ENCODE assay signal across 9 cellular contexts in the genomic region with DNA sequence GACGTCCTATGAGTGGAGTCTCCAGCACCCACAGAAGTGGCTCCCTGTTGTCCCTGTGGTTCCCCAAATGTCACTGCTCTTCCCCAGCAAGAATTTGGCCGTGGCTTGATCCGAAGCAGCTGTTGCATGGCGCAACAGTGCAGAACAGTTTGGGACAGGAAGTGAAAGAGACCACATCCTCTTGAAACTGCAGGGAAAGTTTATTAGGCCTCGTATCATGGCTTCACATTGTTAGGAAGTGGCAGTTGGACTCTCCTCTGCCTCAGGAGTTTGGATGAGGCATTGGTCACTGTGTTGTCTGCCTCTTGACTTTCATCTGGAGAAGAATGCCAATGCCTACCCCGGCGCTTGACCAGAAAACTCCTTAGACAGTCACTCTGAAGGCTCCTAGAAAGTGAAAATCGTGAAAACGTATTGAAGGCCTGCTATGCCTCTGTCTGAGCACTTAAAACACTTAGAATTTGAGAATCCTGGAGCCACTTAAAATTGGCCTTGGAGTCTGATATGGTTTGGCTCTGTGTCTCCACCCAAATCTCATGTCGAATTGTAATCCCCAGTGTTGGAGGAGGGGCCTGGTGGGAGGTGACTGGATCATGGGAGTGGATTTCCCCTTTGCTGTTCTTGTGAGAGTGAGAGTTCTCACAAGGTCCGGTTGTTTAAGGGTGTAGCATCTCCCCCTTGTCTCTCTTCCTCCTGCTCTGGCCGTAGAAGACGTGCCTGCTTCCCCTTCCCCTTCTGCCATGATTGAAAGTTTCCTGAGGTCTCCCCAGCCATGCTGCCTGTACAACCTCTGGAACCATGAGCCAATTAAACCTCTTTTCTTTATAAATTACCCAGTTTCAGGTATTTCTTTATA.
A peak's percentile ranks its signal among the peaks of the same experiment; 100 is the strongest.
DNase-seq lines count a peak whose midpoint lies in the region; ATAC-seq and TF ChIP-seq lines count a peak whose summit lies in the region.
"Had no signal": no experiment of that assay in that cellular context is flagged by ENCODE, and none has a peak within 500 bp of the region (broad histone marks: within the 10 kb centered on the region; RNA-seq: fewer than 3 reads in every experiment).

No MANE protein-coding gene starts in this region.

- no peak overlapping the region for H3K4ac ChIP-seq in H9 (ENCODE audit: low read depth, low read length)

- H4K91ac ChIP-seq in H9 (ENCODE audit: insufficient read length, low read depth, low read length): no peak overlapping the region

- H2BK20ac ChIP-seq in H9 (ENCODE audit: low read depth, low read length, poor library complexity, severe bottlenecking): no peak overlapping the region

- ATAC-seq in HG03025 (IDR thresholded peaks at IDR 0.05; ENCODE audit: low FRiP score, unreplicated experiment): no peak

- no peak overlapping the region for H3K56ac ChIP-seq in H9 (ENCODE audit: insufficient read length, low read depth, low read length)

- no peaks in the 10 kb centered on the region for H3K27me3 ChIP-seq in H9 (ENCODE audit: insufficient read depth, low read length)
- H3K27me3 ChIP-seq in transverse colon: no peaks in the 10 kb centered on the region

- no peaks in the 10 kb centered on the region for H3K79me1 ChIP-seq in H9 (ENCODE audit: insufficient read depth, low read depth, low read length, poor library complexity, severe bottlenecking)

- H2AFZ ChIP-seq in H9 (ENCODE audit: low read length): no peak overlapping the region

- TF ChIP-seq POLR2A in transverse colon (IDR thresholded peaks at IDR 0.05): no peak

- no peaks in the 10 kb centered on the region for H3K79me2 ChIP-seq in H9 (ENCODE audit: insufficient read depth, low read length)

- H3K27me3 Mint-ChIP-seq in H9 (ENCODE audit: low read depth): no peaks in the 10 kb centered on the region; the same call in 1 of the 2 replicates

- peaks cover 16 to 24% of the 10 kb centered on the region in 2 experiments for H3K4me1 Mint-ChIP-seq in H9

- no peak overlapping the region for H3K4me2 ChIP-seq in H9 (ENCODE audit: insufficient read depth, insufficient read length, low read length)
- H3K4me2 ChIP-seq: KMS-11 had no signal

- H3K4me3 ChIP-seq in transverse colon: no peak overlapping the region
- H3K4me3 ChIP-seq in coronary artery: no peak overlapping the region

- no peak overlapping the region for H2BK120ac ChIP-seq in H9 (ENCODE audit: low read depth, low read length, poor library complexity, severe bottlenecking)

- no peaks in the 10 kb centered on the region for H3K36me3 ChIP-seq in transverse colon

- DNase-seq in GM13977 (ENCODE audit: low spot score) (peak; percentile 62), H9 (no peak), NOMO-1 (lab: John Stamatoyannopoulos, UW; ENCODE audit: unreplicated experiment in 2 of 2) (peak; percentile 93 to 98), germinal center (ENCODE audit: low spot score) (peak; percentile 62), transverse colon (peak; percentile 39), dermis blood vessel endothelial cell (no peak), coronary artery (ENCODE audit: low spot score) (no peak)

- no peak overlapping the region for H3T11ph ChIP-seq in H9 (ENCODE audit: low read length)

- H3K23me2 ChIP-seq in H9 (ENCODE audit: insufficient read length, low read depth, low read length, poor library complexity, severe bottlenecking): no peaks in the 10 kb centered on the region

- H3K9me3 Mint-ChIP-seq in H9: no peaks in the 10 kb centered on the region; a peak in 1 of 5 replicates

- no peaks in the 10 kb centered on the region for H4K20me1 ChIP-seq in H9 (ENCODE audit: control insufficient read depth, insufficient read depth, insufficient read length)

- H4K8ac ChIP-seq in H9 (replicated peaks; ENCODE audit: insufficient read length, low read depth, low read length): no peak overlapping the region

- no peak overlapping the region for H2BK5ac ChIP-seq in H9 (ENCODE audit: insufficient read length, low read length)

- peaks cover 3 to 6% (median 5%) of the 10 kb centered on the region in 3 experiments; a peak in 2 of 7 replicates for H3K36me3 Mint-ChIP-seq in H9 (ENCODE audit: insufficient read depth in 1 of 3, low read depth in 3 of 3)

- no peak overlapping the region for H3K23ac ChIP-seq in H9 (ENCODE audit: insufficient read length, low read depth, low read length)

- no peak overlapping the region for H2BK15ac ChIP-seq in H9 (ENCODE audit: low read depth, low read length)

- H3K27ac ChIP-seq in H9 (ENCODE audit: insufficient read length, low read depth, low read length) (no peak overlapping the region), transverse colon (peak overlapping the region in 3 of 4 donors; percentile 23 to 68 (median 43)), coronary artery (peak overlapping the region in 1 of 2 donors; percentile 63)
- H3K27ac ChIP-seq: KMS-11 had no signal

- no peak overlapping the region for H4K5ac ChIP-seq in H9 (ENCODE audit: insufficient read length, low read depth, low read length)

- H2AK5ac ChIP-seq in H9 (ENCODE audit: insufficient read length, low read length): no peak overlapping the region

- no peak for TF ChIP-seq CTCF in GM13977 (IDR thresholded peaks at IDR 0.05; ENCODE audit: extremely low read depth, insufficient read depth, missing control alignments)
- no peak for TF ChIP-seq CTCF in H9 (conservative IDR thresholded peaks at IDR 0.05)
- no peak for TF ChIP-seq CTCF in transverse colon (IDR thresholded peaks at IDR 0.05)
- TF ChIP-seq CTCF in coronary artery (IDR thresholded peaks at IDR 0.05): no peak

- H3K18ac ChIP-seq in H9 (ENCODE audit: insufficient read length, low read depth, low read length): no peak overlapping the region

- no peak for TF ChIP-seq EP300 in transverse colon (IDR thresholded peaks at IDR 0.05; ENCODE audit: low read depth)

- H3K9ac ChIP-seq in H9 (ENCODE audit: extremely low read depth, insufficient read length, low read length): no peak overlapping the region
- H3K9ac ChIP-seq: KMS-11 had no signal

- no peaks in the 10 kb centered on the region for H3K9me3 ChIP-seq in H9 (ENCODE audit: control insufficient read depth, low read depth, low read length)
- H3K9me3 ChIP-seq in transverse colon: no peaks in the 10 kb centered on the region

- intact Hi-C loops in transverse colon (cut with DNase I; ENCODE audit: low total_unique reads): no loop called here

- no peak overlapping the region for H2BK12ac ChIP-seq in H9 (ENCODE audit: insufficient read length, low read depth, low read length)

- H3K4me3 Mint-ChIP-seq in H9: no peak overlapping the region

- WGBS in H9 (ENCODE audit: extremely low coverage, insufficient read length, low lambda C conversion rate): no CpG with 5 or more reads among the region's 13 CpGs
- 47 to 53% methylated on average over 5 to 13 of the region's 13 CpGs for WGBS in transverse colon (ENCODE audit: low coverage in 1 of 2), 2 donors

- in situ Hi-C loops in GM13977 (cut with MboI; ENCODE audit: low pct_unique_long_range_greater_than_20kb, low sequenced_read_pairs, unreplicated experiment) (no loop called here), transverse colon (cut with MboI; ENCODE audit: low pct_ligation_motif_present in 1 of 4, low pct_unique_long_range_greater_than_20kb in 1 of 4, low sequenced_read_pairs in 3 of 4) (no loop called here)

- peaks cover 3% of the 10 kb centered on the region; the same call in 1 of the 2 replicates for H3K4me1 ChIP-seq in H9 (ENCODE audit: insufficient read depth, low read length)
- peaks cover 0 to 10% (median 1%) of the 10 kb centered on the region in 4 donors for H3K4me1 ChIP-seq in transverse colon

- no peak overlapping the region for H3K14ac ChIP-seq in H9 (ENCODE audit: insufficient read depth, low read length)

- H3K27ac Mint-ChIP-seq in H9: peak overlapping the region in 2 of 3 experiments; percentile 12 to 76; a peak in 3 of 7 replicates

Comparison
In these comparisons a context has a peak if more than half of its experiments do, and no peak if none do; other contexts are left out.
1. DNase-seq: peak in GM13977 (single experiment), NOMO-1 (2 of 2), germinal center (single experiment) and transverse colon (single experiment); none in H9 (single experiment), dermis blood vessel endothelial cell (single experiment) and coronary artery (single experiment).